In the genomic region with DNA sequence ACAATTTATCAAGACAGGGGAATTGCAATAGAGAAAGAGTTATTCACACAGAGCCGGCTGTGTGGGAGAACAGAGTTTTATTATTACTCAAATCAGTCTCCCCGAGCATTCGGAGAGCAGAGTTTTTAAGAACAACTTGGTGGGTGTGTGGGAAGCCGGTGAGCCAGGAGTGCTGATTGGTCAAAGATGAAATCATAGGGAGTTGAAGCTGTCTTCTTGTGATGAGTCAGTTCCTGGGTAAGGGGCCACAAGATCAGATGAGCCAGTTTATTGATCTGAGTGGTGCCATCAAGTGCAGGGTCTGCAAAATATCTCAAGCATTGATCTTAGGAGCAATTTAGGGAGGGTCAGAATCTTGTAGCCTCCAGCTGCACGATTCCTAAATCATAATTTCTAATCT, we compare ENCODE assay signal across 22 cellular contexts. TPM values are rescaled to one million over a fixed set of nuclear protein-coding genes. Genes with fewer than 3 reads are reported as not detected.
A peak's percentile ranks its signal among the peaks of the same experiment; 100 is the strongest.
DNase-seq lines count a peak whose midpoint lies in the region; ATAC-seq and TF ChIP-seq lines count a peak whose summit lies in the region.
"Had no signal": no experiment of that assay in that cellular context is flagged by ENCODE, and none has a peak within 500 bp of the region (broad histone marks: within the 10 kb centered on the region; RNA-seq: fewer than 3 reads in every experiment).

No MANE protein-coding gene starts in this region.

- CTCF ChIA-PET in activated naive CD4-positive, alpha-beta T cell treated with anti-CD3 and anti-CD28 coated beads, Interleukin-2, amount 10 ng/mL, durations not matched to agents 7 days and 5 days (lab: Charles Lee) = interaction anchor here (1.3 kb wide), 1 partner anchor 25 kb away, joined by 4 read pairs; no protein-coding TSS in a partner anchor
- CTCF ChIA-PET in HEK293T (lab: Yijun Ruan, JAX) = no interaction called here

- H3K9me3 Mint-ChIP-seq in activated naive CD4-positive, alpha-beta T cell treated with anti-CD3 and anti-CD28 coated beads, Interleukin-2, amount 10 ng/mL, durations not matched to agents 7 days and 5 days = no peaks in the 10 kb centered on the region
- peaks cover 6% of the 10 kb centered on the region for H3K9me3 Mint-ChIP-seq in activated T-cell treated with anti-CD3 and anti-CD28 coated beads, Interleukin-2, amount 50 U/mL, for 24 hours
- H3K9me3 Mint-ChIP-seq in stimulated activated effector memory CD8-positive, alpha-beta T cell treated with anti-CD3 and anti-CD28 coated beads, Interleukin-12 subunit alpha, Interleukin-12 subunit beta, amount 100 ng/mL, for 72 hours = peaks cover 2% of the 10 kb centered on the region
- H3K9me3 Mint-ChIP-seq: dendritic cell treated with granulocyte-macrophage colony-stimulating factor and Interleukin-4, amounts not matched to agents 40 ng/mL and 50 ng/mL, for 4 days; stimulated activated memory B cell treated with anti-CD40 and anti-IgM and Interleukin-4, amounts not matched to agents 10 μg/mL and 1 μg/mL and 100 μg/mL, for 72 hours had no signal

- no peak overlapping the region for H3K27ac Mint-ChIP-seq in activated naive CD4-positive, alpha-beta T cell treated with anti-CD3 and anti-CD28 coated beads, Interleukin-2, amount 10 ng/mL, durations not matched to agents 7 days and 5 days
- H3K27ac Mint-ChIP-seq in activated T-cell treated with anti-CD3 and anti-CD28 coated beads, Interleukin-2, amount 50 U/mL, for 24 hours = peak overlapping the region; percentile 87
- H3K27ac Mint-ChIP-seq in stimulated activated effector memory CD8-positive, alpha-beta T cell treated with anti-CD3 and anti-CD28 coated beads, Interleukin-12 subunit alpha, Interleukin-12 subunit beta, amount 100 ng/mL, for 72 hours = peak overlapping the region; percentile 89
- H3K27ac Mint-ChIP-seq: CD14-positive monocyte; dendritic cell treated with granulocyte-macrophage colony-stimulating factor and Interleukin-4, amounts not matched to agents 40 ng/mL and 50 ng/mL, for 4 days; naive thymus-derived CD8-positive, alpha-beta T cell; stimulated activated memory B cell treated with anti-CD40 and anti-IgM and Interleukin-4, amounts not matched to agents 10 μg/mL and 1 μg/mL and 100 μg/mL, for 72 hours had no signal

- H3K9me3 ChIP-seq in upper lobe of right lung = no peaks in the 10 kb centered on the region
- H3K9me3 ChIP-seq: heart left ventricle, sigmoid colon had no signal

- H3K4me3 Mint-ChIP-seq in activated naive CD4-positive, alpha-beta T cell treated with anti-CD3 and anti-CD28 coated beads, Interleukin-2, amount 10 ng/mL, durations not matched to agents 7 days and 5 days = no peak overlapping the region
- peak overlapping the region; percentile 10 for H3K4me3 Mint-ChIP-seq in activated T-cell treated with anti-CD3 and anti-CD28 coated beads, Interleukin-2, amount 50 U/mL, for 24 hours
- peak overlapping the region; percentile 44 for H3K4me3 Mint-ChIP-seq in stimulated activated effector memory CD8-positive, alpha-beta T cell treated with anti-CD3 and anti-CD28 coated beads, Interleukin-12 subunit alpha, Interleukin-12 subunit beta, amount 100 ng/mL, for 72 hours
- H3K4me3 Mint-ChIP-seq: CD14-positive monocyte; dendritic cell treated with granulocyte-macrophage colony-stimulating factor and Interleukin-4, amounts not matched to agents 40 ng/mL and 50 ng/mL, for 4 days; naive thymus-derived CD8-positive, alpha-beta T cell; stimulated activated memory B cell treated with anti-CD40 and anti-IgM and Interleukin-4, amounts not matched to agents 10 μg/mL and 1 μg/mL and 100 μg/mL, for 72 hours had no signal

- POLR2A ChIA-PET in HEK293T (lab: Yijun Ruan, JAX) = no interaction called here

- TF ChIP-seq CTCF in upper lobe of right lung (IDR thresholded peaks at IDR 0.05) = no peak

- intact Hi-C loops in upper lobe of right lung (cut with DNase I) = no loop called here

- H3K4me1 Mint-ChIP-seq in activated naive CD4-positive, alpha-beta T cell treated with anti-CD3 and anti-CD28 coated beads, Interleukin-2, amount 10 ng/mL, durations not matched to agents 7 days and 5 days = no peaks in the 10 kb centered on the region
- peaks cover 18% of the 10 kb centered on the region for H3K4me1 Mint-ChIP-seq in activated T-cell treated with anti-CD3 and anti-CD28 coated beads, Interleukin-2, amount 50 U/mL, for 24 hours (ENCODE audit: low read depth)
- H3K4me1 Mint-ChIP-seq in stimulated activated effector memory CD8-positive, alpha-beta T cell treated with anti-CD3 and anti-CD28 coated beads, Interleukin-12 subunit alpha, Interleukin-12 subunit beta, amount 100 ng/mL, for 72 hours = peaks cover 24% of the 10 kb centered on the region
- H3K4me1 Mint-ChIP-seq: CD14-positive monocyte; naive thymus-derived CD8-positive, alpha-beta T cell; stimulated activated memory B cell treated with anti-CD40 and anti-IgM and Interleukin-4, amounts not matched to agents 10 μg/mL and 1 μg/mL and 100 μg/mL, for 72 hours had no signal

- no peaks in the 10 kb centered on the region for H3K36me3 Mint-ChIP-seq in activated naive CD4-positive, alpha-beta T cell treated with anti-CD3 and anti-CD28 coated beads, Interleukin-2, amount 10 ng/mL, durations not matched to agents 7 days and 5 days
- H3K36me3 Mint-ChIP-seq in activated T-cell treated with anti-CD3 and anti-CD28 coated beads, Interleukin-2, amount 50 U/mL, for 24 hours (ENCODE audit: low read depth) = no peaks in the 10 kb centered on the region
- H3K36me3 Mint-ChIP-seq in stimulated activated effector memory CD8-positive, alpha-beta T cell treated with anti-CD3 and anti-CD28 coated beads, Interleukin-12 subunit alpha, Interleukin-12 subunit beta, amount 100 ng/mL, for 72 hours = no peaks in the 10 kb centered on the region
- H3K36me3 Mint-ChIP-seq: CD14-positive monocyte; stimulated activated memory B cell treated with anti-CD40 and anti-IgM and Interleukin-4, amounts not matched to agents 10 μg/mL and 1 μg/mL and 100 μg/mL, for 72 hours had no signal

- no peaks in the 10 kb centered on the region for H3K4me1 ChIP-seq in upper lobe of right lung
- H3K4me1 ChIP-seq: sigmoid colon had no signal

- H3K36me3 ChIP-seq in upper lobe of right lung = no peaks in the 10 kb centered on the region
- H3K36me3 ChIP-seq: heart left ventricle, sigmoid colon had no signal

- ATAC-seq in stimulated activated effector memory CD8-positive, alpha-beta T cell treated with anti-CD3 and anti-CD28 coated beads, Interleukin-12 subunit alpha, Interleukin-12 subunit beta, amount 100 ng/mL, for 72 hours = peak; percentile 85
- no peak for ATAC-seq in upper lobe of right lung
- ATAC-seq: HCT116; heart left ventricle; left lobe of liver; naive thymus-derived CD8-positive, alpha-beta T cell; stimulated activated memory B cell treated with anti-CD40 and anti-IgM and Interleukin-4, amounts not matched to agents 10 μg/mL and 1 μg/mL and 100 μg/mL, for 72 hours had no signal

- peak; percentile 53 for DNase-seq in activated naive CD4-positive, alpha-beta T cell treated with Interleukin-2 at 50 U/mL for 16 hours
- no peak for DNase-seq in activated naive CD4-positive, alpha-beta T cell treated with anti-CD3 and anti-CD28 coated beads, Interleukin-2, amount 10 ng/mL, durations not matched to agents 7 days and 5 days
- DNase-seq in activated T-cell treated with anti-CD3 and anti-CD28 coated beads, Interleukin-2, amount 50 U/mL, for 24 hours = peak; percentile 41
- DNase-seq in stimulated activated CD4-positive, alpha-beta T cell treated with anti-CD3 and anti-CD28 coated beads, Interleukin-15, amount 100 ng/mL, for 24 hours = peak; percentile 62
- DNase-seq in stimulated activated effector memory CD8-positive, alpha-beta T cell treated with anti-CD3 and anti-CD28 coated beads, Interleukin-12 subunit alpha, Interleukin-12 subunit beta, amount 100 ng/mL, for 72 hours (ENCODE audit: low spot score in 2 of 2) = peak in 1 of 2 donors; percentile 70
- no peak for DNase-seq in upper lobe of right lung
- DNase-seq in HEK293T (ENCODE audit: extremely low spot score) = no peak
- DNase-seq: amniotic stem cell; heart left ventricle; naive thymus-derived CD8-positive, alpha-beta T cell; NCI-H1092 treated with DMSO at 0.1 percent for 48 hours; NCI-H2029; NCI-H226; OCI-M1; posterior cingulate gyrus; SIG-M5; sigmoid colon had no signal

- no peak overlapping the region for H3K27ac ChIP-seq in upper lobe of right lung
- H3K27ac ChIP-seq: heart left ventricle, sigmoid colon had no signal

- no peaks in the 10 kb centered on the region for H3K27me3 ChIP-seq in upper lobe of right lung
- H3K27me3 ChIP-seq: heart left ventricle, sigmoid colon had no signal

- H3K4me3 ChIP-seq in upper lobe of right lung = no peak overlapping the region
- H3K4me3 ChIP-seq: heart left ventricle, sigmoid colon had no signal

- peaks cover 10% of the 10 kb centered on the region for H3K27me3 Mint-ChIP-seq in activated naive CD4-positive, alpha-beta T cell treated with anti-CD3 and anti-CD28 coated beads, Interleukin-2, amount 10 ng/mL, durations not matched to agents 7 days and 5 days
- peaks cover 22% of the 10 kb centered on the region for H3K27me3 Mint-ChIP-seq in activated T-cell treated with anti-CD3 and anti-CD28 coated beads, Interleukin-2, amount 50 U/mL, for 24 hours

TF ChIP-seq in HEK293T, 16 proteins besides CTCF, POLR2A, EP300 and RAD21:
- no peak for TF ChIP-seq TARDBP (IDR thresholded peaks at IDR 0.05)
- no peak for TF ChIP-seq HDGF (IDR thresholded peaks at IDR 0.05; ENCODE audit: borderline replicate concordance)
- no peak for TF ChIP-seq ARNT (IDR thresholded peaks at IDR 0.05)
- TF ChIP-seq LEF1 (IDR thresholded peaks at IDR 0.05; ENCODE audit: borderline replicate concordance) = no peak
- TF ChIP-seq SP1 (IDR thresholded peaks at IDR 0.05) = no peak
- no peak for TF ChIP-seq FOXM1 (IDR thresholded peaks at IDR 0.05; ENCODE audit: borderline replicate concordance)
- TF ChIP-seq BHLHE40 (IDR thresholded peaks at IDR 0.05; ENCODE audit: borderline replicate concordance) = no peak
- TF ChIP-seq SUZ12 (IDR thresholded peaks at IDR 0.05) = no peak
- TF ChIP-seq ZNF384 (IDR thresholded peaks at IDR 0.05) = no peak
- TF ChIP-seq CTBP1 (IDR thresholded peaks at IDR 0.05; ENCODE audit: borderline replicate concordance) = no peak
- TF ChIP-seq L3MBTL2 (conservative IDR thresholded peaks at IDR 0.05) = no peak
- TF ChIP-seq, protein P1, sequence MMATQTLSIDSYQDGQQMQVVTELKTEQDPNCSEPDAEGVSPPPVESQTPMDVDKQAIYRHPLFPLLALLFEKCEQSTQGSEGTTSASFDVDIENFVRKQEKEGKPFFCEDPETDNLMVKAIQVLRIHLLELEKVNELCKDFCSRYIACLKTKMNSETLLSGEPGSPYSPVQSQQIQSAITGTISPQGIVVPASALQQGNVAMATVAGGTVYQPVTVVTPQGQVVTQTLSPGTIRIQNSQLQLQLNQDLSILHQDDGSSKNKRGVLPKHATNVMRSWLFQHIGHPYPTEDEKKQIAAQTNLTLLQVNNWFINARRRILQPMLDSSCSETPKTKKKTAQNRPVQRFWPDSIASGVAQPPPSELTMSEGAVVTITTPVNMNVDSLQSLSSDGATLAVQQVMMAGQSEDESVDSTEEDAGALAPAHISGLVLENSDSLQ (IDR thresholded peaks at IDR 0.05) = no peak
TF ChIP-seq in HEK293T: peak in this region for 0.

RNA-seq across cellular contexts. Expression of a gene that starts 50.0 kb away (rescaled TPM):
- 33.9 TPM for total RNA-seq in upper lobe of right lung

Comparison
In these comparisons a context has a peak if more than half of its experiments do, and no peak if none do; other contexts are left out.
1. DNase-seq: peak in activated naive CD4-positive, alpha-beta T cell treated with Interleukin-2 at 50 U/mL for 16 hours (single experiment), activated T-cell treated with anti-CD3 and anti-CD28 coated beads, Interleukin-2, amount 50 U/mL, for 24 hours (single experiment) and stimulated activated CD4-positive, alpha-beta T cell treated with anti-CD3 and anti-CD28 coated beads, Interleukin-15, amount 100 ng/mL, for 24 hours (single experiment); none in activated naive CD4-positive, alpha-beta T cell treated with anti-CD3 and anti-CD28 coated beads, Interleukin-2, amount 10 ng/mL, durations not matched to agents 7 days and 5 days (single experiment), upper lobe of right lung (single experiment) and HEK293T (single experiment).